Comparison of ENCODE assay signal across 1 cellular context in the genomic region with DNA sequence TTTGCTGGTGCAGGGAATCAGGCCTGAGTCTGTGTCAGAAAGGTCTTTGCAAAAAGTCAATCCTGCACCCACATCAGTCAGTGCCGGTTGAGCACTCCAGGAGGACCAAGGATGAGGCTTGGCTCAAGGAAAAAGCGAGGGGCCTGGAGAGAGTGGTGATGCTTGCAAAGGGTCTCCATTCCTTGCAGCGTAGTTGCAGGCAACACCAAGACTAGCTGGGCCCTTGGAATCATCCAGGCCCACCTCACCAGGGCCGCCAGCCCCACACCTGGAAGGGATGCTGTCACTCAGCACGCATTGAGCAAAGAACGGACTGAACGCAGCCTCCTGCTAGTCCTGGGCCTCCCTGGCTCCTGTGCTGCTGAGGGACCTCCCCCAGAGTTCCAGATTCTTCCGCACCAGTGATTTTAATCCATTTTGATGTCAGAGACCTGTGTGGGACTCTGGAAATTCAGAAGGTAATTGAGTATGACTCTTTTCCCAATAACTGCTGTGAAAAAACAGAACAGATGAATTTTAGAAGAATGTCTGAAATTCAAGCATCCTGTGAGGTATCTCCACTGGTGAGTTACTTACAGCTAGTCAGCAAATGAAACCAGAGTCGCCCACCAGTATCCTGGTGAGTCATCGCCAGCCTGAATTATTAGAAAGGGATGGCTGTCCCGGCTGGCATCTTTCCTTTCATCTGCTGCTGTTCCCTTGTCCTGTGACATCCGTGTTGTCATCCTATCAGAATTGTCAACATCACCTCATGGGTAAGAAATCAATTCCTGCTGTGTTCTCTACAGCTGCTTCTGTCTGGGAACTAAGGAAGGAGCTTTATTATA.
TF ChIP-seq lines count a peak whose summit lies in the region.

No MANE protein-coding gene starts in this region.

TF ChIP-seq in neural cell, 6 proteins besides CTCF, POLR2A, EP300 and RAD21 (continued from another document):
- TF ChIP-seq EZH2 (IDR thresholded peaks at IDR 0.05; ENCODE audit: borderline replicate concordance, insufficient read depth, low read length, poor library complexity, severe bottlenecking) (no peak), TAF1 (IDR thresholded peaks at IDR 0.05; ENCODE audit: low read depth) (no peak), POLR2AphosphoS5 (IDR thresholded peaks at IDR 0.05) (no peak), MXI1 (conservative IDR thresholded peaks at IDR 0.05; ENCODE audit: poor library complexity, severe bottlenecking) (no peak)
